Comparison of ENCODE assay signal across 8 cellular contexts in genomic region chr2:240983361-240983995, GRCh38. TPM values are rescaled to one million over a fixed set of nuclear protein-coding genes. Genes with fewer than 3 reads are reported as not detected.
DNase-seq lines count a peak whose midpoint lies in the region; ATAC-seq and TF ChIP-seq lines count a peak whose summit lies in the region.

No MANE protein-coding gene starts in this region.

- no peaks in the 10 kb centered on the region; a peak in 1 of 5 replicates for H3K9me3 Mint-ChIP-seq in H9

- H2BK20ac ChIP-seq in H9 (ENCODE audit: low read depth, low read length, poor library complexity, severe bottlenecking): no peak overlapping the region

- H2BK5ac ChIP-seq in H9 (ENCODE audit: insufficient read length, low read length) (no peak overlapping the region), mesendoderm (ENCODE audit: low read length) (no peak overlapping the region)

- H3K4ac ChIP-seq in H9 (ENCODE audit: low read depth, low read length): no peak overlapping the region
- no peak overlapping the region for H3K4ac ChIP-seq in mesendoderm (ENCODE audit: low read depth, low read length)

- H3K23ac ChIP-seq in H9 (ENCODE audit: insufficient read length, low read depth, low read length) (no peak overlapping the region), mesendoderm (ENCODE audit: low read length) (no peak overlapping the region)

- no peaks in the 10 kb centered on the region for H3K9me3 ChIP-seq in H9 (ENCODE audit: control insufficient read depth, low read depth, low read length)

- no peak overlapping the region for H3T11ph ChIP-seq in H9 (ENCODE audit: low read length)

- no peak overlapping the region for H3K4me3 Mint-ChIP-seq in H9

- H3K56ac ChIP-seq in H9 (ENCODE audit: insufficient read length, low read depth, low read length) (no peak overlapping the region), mesendoderm (ENCODE audit: low read length) (no peak overlapping the region)

- H2BK12ac ChIP-seq in H9 (ENCODE audit: insufficient read length, low read depth, low read length): no peak overlapping the region

- no peak overlapping the region for H3K27ac ChIP-seq in H9 (ENCODE audit: insufficient read length, low read depth, low read length)
- H3K27ac ChIP-seq in RWPE1: no peak overlapping the region
- no peak overlapping the region for H3K27ac ChIP-seq in mesendoderm (ENCODE audit: low read depth, low read length)

- H4K8ac ChIP-seq in H9 (replicated peaks; ENCODE audit: insufficient read length, low read depth, low read length) (no peak overlapping the region), mesendoderm (ENCODE audit: low read depth, low read length) (no peak overlapping the region)

- no peaks in the 10 kb centered on the region for H3K36me3 ChIP-seq in mesendoderm (ENCODE audit: control insufficient read depth, insufficient read depth, low read length)

- no peak overlapping the region for H4K91ac ChIP-seq in H9 (ENCODE audit: insufficient read length, low read depth, low read length)

- ATAC-seq in GM21390 (IDR thresholded peaks at IDR 0.05; ENCODE audit: unreplicated experiment): no peak

- H3K18ac ChIP-seq in H9 (ENCODE audit: insufficient read length, low read depth, low read length) (no peak overlapping the region), mesendoderm (ENCODE audit: low read length) (no peak overlapping the region)

- H2BK120ac ChIP-seq in H9 (ENCODE audit: low read depth, low read length, poor library complexity, severe bottlenecking): no peak overlapping the region
- no peak overlapping the region for H2BK120ac ChIP-seq in mesendoderm (ENCODE audit: low read depth, low read length)

- H2BK15ac ChIP-seq in H9 (ENCODE audit: low read depth, low read length) (no peak overlapping the region), mesendoderm (replicated peaks; ENCODE audit: low read depth) (no peak overlapping the region)

- H3K4me2 ChIP-seq in H9 (ENCODE audit: insufficient read depth, insufficient read length, low read length) (no peak overlapping the region), mesendoderm (ENCODE audit: low read length) (no peak overlapping the region)

- H2AFZ ChIP-seq in H9 (ENCODE audit: low read length): no peak overlapping the region

- TF ChIP-seq CTCF in H9 (conservative IDR thresholded peaks at IDR 0.05) (peak; percentile 89), RWPE1 (conservative IDR thresholded peaks at IDR 0.05; ENCODE audit: low read depth) (peak; percentile 70), choroid plexus epithelial cell (conservative IDR thresholded peaks at IDR 0.05; ENCODE audit: low read depth, low read length) (peak; percentile 47)

- H3K4me1 ChIP-seq in H9 (ENCODE audit: insufficient read depth, low read length): no peaks in the 10 kb centered on the region
- H3K4me1 ChIP-seq in mesendoderm (ENCODE audit: control insufficient read depth, low read depth, low read length): no peaks in the 10 kb centered on the region

- no peak overlapping the region for H2AK5ac ChIP-seq in H9 (ENCODE audit: insufficient read length, low read length)
- no peak overlapping the region for H2AK5ac ChIP-seq in mesendoderm (ENCODE audit: low read length)

- H3K27ac Mint-ChIP-seq in H9: no peak overlapping the region

- H3K79me2 ChIP-seq in H9 (ENCODE audit: insufficient read depth, low read length) (no peaks in the 10 kb centered on the region), mesendoderm (ENCODE audit: control insufficient read depth, insufficient read depth, low read length) (no peaks in the 10 kb centered on the region)

- no peaks in the 10 kb centered on the region for H3K23me2 ChIP-seq in H9 (ENCODE audit: insufficient read length, low read depth, low read length, poor library complexity, severe bottlenecking)

- H3K4me1 Mint-ChIP-seq in H9: peaks cover 2 to 4% of the 10 kb centered on the region in 2 experiments; a peak in 1 of 4 replicates

- H3K79me1 ChIP-seq in H9 (ENCODE audit: insufficient read depth, low read depth, low read length, poor library complexity, severe bottlenecking) (no peaks in the 10 kb centered on the region), mesendoderm (ENCODE audit: low read length) (no peaks in the 10 kb centered on the region)

- no peaks in the 10 kb centered on the region for H3K36me3 Mint-ChIP-seq in H9 (ENCODE audit: insufficient read depth in 1 of 3, low read depth in 3 of 3)

- H3K14ac ChIP-seq in H9 (ENCODE audit: insufficient read depth, low read length): no peak overlapping the region

- peak; percentile 66 for DNase-seq in ACHN
- DNase-seq in H9: peak; percentile 89
- no peak for DNase-seq in RWPE1 (ENCODE audit: low spot score)
- peak; percentile 59 for DNase-seq in choroid plexus epithelial cell (ENCODE audit: low read depth)
- DNase-seq in mesendoderm: peak; percentile 85
- no peak for DNase-seq in AG08395 (ENCODE audit: low spot score)
- DNase-seq in HCEC 1CT: no peak

- in situ Hi-C loops in ACHN (cut with HindIII; ENCODE audit: low pct_ligation_motif_present, low pct_unique_long_range_greater_than_20kb, low sequenced_read_pairs): no loop called here

- H3K27me3 ChIP-seq in H9 (ENCODE audit: insufficient read depth, low read length) (no peaks in the 10 kb centered on the region), mesendoderm (ENCODE audit: insufficient read depth, low read length, poor library complexity) (no peaks in the 10 kb centered on the region)

- H4K20me1 ChIP-seq in H9 (ENCODE audit: control insufficient read depth, insufficient read depth, insufficient read length): no peaks in the 10 kb centered on the region

- POLR2A ChIA-PET in RWPE1 (lab: Yijun Ruan, JAX; ENCODE audit: low non-redundant PET): interaction anchor here (0.6 kb wide), 1 partner anchor 11 kb away, joined by 3 read pairs; no protein-coding TSS in a partner anchor

- H3K9ac ChIP-seq in H9 (ENCODE audit: extremely low read depth, insufficient read length, low read length) (no peak overlapping the region), mesendoderm (ENCODE audit: low read length) (no peak overlapping the region)

- no CpG with 5 or more reads among the region's 45 CpGs for WGBS in H9 (ENCODE audit: extremely low coverage, insufficient read length, low lambda C conversion rate)
- WGBS in mesendoderm (ENCODE audit: extremely low coverage, insufficient coverage, low lambda C conversion rate): no CpG with 5 or more reads among the region's 45 CpGs

- H3K4me3 ChIP-seq in choroid plexus epithelial cell (ENCODE audit: low read depth, low read length): no peak overlapping the region
- no peak overlapping the region for H3K4me3 ChIP-seq in mesendoderm (ENCODE audit: low read length)

- peaks cover 26% of the 10 kb centered on the region for H3K27me3 Mint-ChIP-seq in H9 (ENCODE audit: low read depth)

- CTCF ChIA-PET in RWPE1 (lab: Yijun Ruan, JAX): interaction anchor here (0.6 to 0.8 kb wide), 4 partner anchors 8 to 69 kb away, joined by 3 read pairs; no protein-coding TSS in a partner anchor

- H4K5ac ChIP-seq in H9 (ENCODE audit: insufficient read length, low read depth, low read length) (no peak overlapping the region), mesendoderm (ENCODE audit: low read length) (no peak overlapping the region)

RNA-seq across cellular contexts. Expression of gene SNED1, which starts 14.9 kb away (rescaled TPM):
- total RNA-seq in H9 (2021): 1.8 and 2.5 TPM in 2 replicates
- polyA plus RNA-seq in mesendoderm (2013, experiment 1 of 2): 0.17 TPM
- polyA plus RNA-seq in mesendoderm (2013, experiment 2 of 2): 0.21 TPM

Comparison
In these comparisons a context has a peak if more than half of its experiments do, and no peak if none do; other contexts are left out.
1. DNase-seq: peak in ACHN (single experiment), H9 (single experiment), choroid plexus epithelial cell (single experiment) and mesendoderm (single experiment); none in RWPE1 (single experiment), AG08395 (single experiment) and HCEC 1CT (single experiment).
2. Peak in every context shown above with its lines, with median percentiles within 50 percentile points of each other: CTCF ChIP-seq.